In genomic region chr11:35662649-35663407, GRCh38 we compare ENCODE assay signal across 8 cellular contexts. TPM values are rescaled to one million over a fixed set of nuclear protein-coding genes. Genes with fewer than 3 reads are reported as not detected.
A peak's percentile ranks its signal among the peaks of the same experiment; 100 is the strongest.
DNase-seq lines count a peak whose midpoint lies in the region; ATAC-seq and TF ChIP-seq lines count a peak whose summit lies in the region.

TRIM44 (plus strand) TSS chr11:35662775; CDS start chr11:35663112, 337 bp downstream.

- TF ChIP-seq CTCF in dorsolateral prefrontal cortex (IDR thresholded peaks at IDR 0.05 in 54 of 56, conservative IDR thresholded peaks at IDR 0.05 in 2 of 56; ENCODE audit: low read depth in 1 of 56, partially characterized antibody in 56 of 56) (peak in 16 of 56 donors; percentile 1 to 41 (median 16)), lower leg skin (IDR thresholded peaks at IDR 0.05) (no peak)

- peak within 1 kb of the TSS; percentile 79 to 99 (median 93) for H3K27ac ChIP-seq in dorsolateral prefrontal cortex

- DNase-seq in Ammon's horn (ENCODE audit: low spot score) (peak; percentile 87), NCI-H510A treated with DMSO at 0.1 percent for 48 hours (lab: John Stamatoyannopoulos, UW) (peak; percentile 57), dorsolateral prefrontal cortex (peak; percentile 70 to 90 (median 84)), lower leg skin (ENCODE audit: low spot score in 2 of 2) (peak; percentile 76 to 96)
- DNase-seq in activated CD4-positive, alpha-beta T cell treated with anti-CD3 and anti-CD28 coated beads, Interleukin-2, amount 50 U/mL, for 48 hours: peak; percentile 80 to 85
- DNase-seq in stimulated activated CD4-positive, alpha-beta T cell treated with anti-CD3 and anti-CD28 coated beads, Interleukin-4, amount 100 ng/mL, for 48 hours (ENCODE audit: low read depth in 2 of 2): peak; percentile 70 to 74

- no peak for TF ChIP-seq POLR2A in lower leg skin (IDR thresholded peaks at IDR 0.05)

- WGBS in lower leg skin, 2 donors: 4 to 5% methylated on average over 41 to 48 of the region's 82 CpGs

- intact Hi-C loops in dorsolateral prefrontal cortex (cut with DNase I) (loop anchor here (1.0 to 10.0 kb wide), 4 partner anchors 44 to 159 kb away; no protein-coding TSS in a partner anchor), lower leg skin (cut with DNase I; ENCODE audit: low total_unique reads) (no loop called here)

- ATAC-seq in GM19025 (IDR thresholded peaks at IDR 0.05; ENCODE audit: low read depth, unreplicated experiment) (peak; percentile 95), HG03342 (IDR thresholded peaks at IDR 0.05; ENCODE audit: unreplicated experiment) (peak; percentile 90)

- H3K27me3 ChIP-seq in dorsolateral prefrontal cortex: no peaks in the 10 kb centered on the region

- H3K4me3 ChIP-seq in dorsolateral prefrontal cortex (peak within 1 kb of the TSS; percentile 64 to 96 (median 86)), lower leg skin (ENCODE audit: low read depth, poor library complexity, severe bottlenecking) (peak within 1 kb of the TSS; percentile 59)

RNA-seq across cellular contexts. Expression of gene TRIM44, which starts in this region (rescaled TPM):
- total RNA-seq in dorsolateral prefrontal cortex (100 to 1,000 TPM in 108 of 120 experiments, 10 to 100 TPM in 12; 74.7 to 169 (median 126) TPM), lower leg skin (10 to 100 TPM in 3 of 4 donors, 1 to 10 TPM in 1; 9.6 to 29.3 (median 23.8) TPM)

Comparison
In these comparisons a context has a peak if more than half of its experiments do, and no peak if none do; other contexts are left out.
1. Peak in every context shown above with its lines: DNase-seq, ATAC-seq, H3K4me3 ChIP-seq and H3K27ac ChIP-seq.